Comparison of ENCODE assay signal across 26 cellular contexts in the genomic region with DNA sequence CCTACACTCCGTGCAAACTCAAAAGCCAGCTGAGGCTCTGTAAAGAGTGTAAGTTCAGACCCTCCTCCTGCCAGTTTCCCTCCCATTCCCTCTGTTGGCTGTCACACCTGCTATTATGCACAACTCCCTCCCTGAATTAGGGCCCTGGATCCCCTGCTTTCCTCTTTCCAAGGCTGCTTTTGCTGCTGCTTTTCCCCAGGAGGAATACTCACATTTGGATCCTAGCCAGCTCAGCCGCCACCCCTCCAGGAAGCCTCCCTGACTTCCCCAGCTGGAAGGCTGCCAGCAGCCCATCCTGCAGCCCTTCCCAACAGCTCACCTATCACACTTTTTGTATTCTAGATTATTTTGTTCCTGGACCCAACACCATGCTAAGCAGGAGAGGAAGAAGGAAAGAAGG. TPM values are rescaled to one million over a fixed set of nuclear protein-coding genes. Genes with fewer than 3 reads are reported as not detected.
DNase-seq lines count a peak whose midpoint lies in the region; ATAC-seq and TF ChIP-seq lines count a peak whose summit lies in the region.
"Had no signal": no experiment of that assay in that cellular context is flagged by ENCODE, and none has a peak within 500 bp of the region (broad histone marks: within the 10 kb centered on the region; RNA-seq: fewer than 3 reads in every experiment).

No MANE protein-coding gene starts in this region.

- WGBS in endodermal cell (ENCODE audit: insufficient coverage in 1 of 2, insufficient read length in 1 of 2), 2 experiments, result 46 to 75% methylated on average over 2 of the region's 2 CpGs

- no peaks in the 10 kb centered on the region for H3K4me1 ChIP-seq in BE2C
- H3K4me1 ChIP-seq in HEK293 (ENCODE audit: control insufficient read depth, insufficient read depth, low read length), result peaks cover 5% of the 10 kb centered on the region; the same call in 1 of the 2 replicates
- peaks cover 9% of the 10 kb centered on the region for H3K4me1 ChIP-seq in endodermal cell (ENCODE audit: control insufficient read depth, insufficient read depth, low read length)
- H3K4me1 ChIP-seq: BLaER1, gastrocnemius medialis had no signal

- H3K9me3 ChIP-seq in BE2C, result no peaks in the 10 kb centered on the region
- no peaks in the 10 kb centered on the region for H3K9me3 ChIP-seq in HEK293 (ENCODE audit: control insufficient read depth, insufficient read depth, low read depth, low read length)
- no peaks in the 10 kb centered on the region for H3K9me3 ChIP-seq in endodermal cell (ENCODE audit: control insufficient read depth, low read length)
- H3K9me3 ChIP-seq: BLaER1, gastrocnemius medialis had no signal

- no peak overlapping the region for H3K27ac Mint-ChIP-seq in endodermal cell
- H3K27ac Mint-ChIP-seq: activated naive CD4-positive, alpha-beta T cell treated with anti-CD3 and anti-CD28 coated beads, Interleukin-2, amount 10 ng/mL, durations not matched to agents 7 days and 5 days; activated T-helper 1 cell treated with anti-CD3 and anti-CD28 coated beads, Interleukin-12 subunit alpha, Interleukin-12 subunit beta, Interleukin-2, Interleukin-4 antibody, amounts not matched to agents 30 ng/mL and 10 ng/mL and 1 ng/mL, durations not matched to agents 14 hours and 24 hours and 36 hours; effector memory CD8-positive, alpha-beta T cell; mesothelial cell of epicardium; naive thymus-derived CD4-positive, alpha-beta T cell had no signal

- POLR2A ChIA-PET in HEK293 (lab: Yijun Ruan, JAX), result no interaction called here

- H3K4me3 Mint-ChIP-seq in endodermal cell, result no peak overlapping the region
- H3K4me3 Mint-ChIP-seq: activated naive CD4-positive, alpha-beta T cell treated with anti-CD3 and anti-CD28 coated beads, Interleukin-2, amount 10 ng/mL, durations not matched to agents 7 days and 5 days; activated T-helper 1 cell treated with anti-CD3 and anti-CD28 coated beads, Interleukin-12 subunit alpha, Interleukin-12 subunit beta, Interleukin-2, Interleukin-4 antibody, amounts not matched to agents 30 ng/mL and 10 ng/mL and 1 ng/mL, durations not matched to agents 14 hours and 24 hours and 36 hours; effector memory CD8-positive, alpha-beta T cell; mesothelial cell of epicardium; naive thymus-derived CD4-positive, alpha-beta T cell had no signal

- H3K9ac ChIP-seq in endodermal cell (ENCODE audit: extremely low read depth, low read length, poor library complexity, severe bottlenecking), result no peak overlapping the region
- H3K9ac ChIP-seq: BLaER1 had no signal

- no peaks in the 10 kb centered on the region for H3K27me3 ChIP-seq in BE2C
- no peaks in the 10 kb centered on the region for H3K27me3 ChIP-seq in endodermal cell (ENCODE audit: control insufficient read depth, insufficient read depth, low read length, poor library complexity, severe bottlenecking)
- H3K27me3 ChIP-seq: BLaER1, gastrocnemius medialis had no signal

- H3K4me3 ChIP-seq in BE2C (ENCODE audit: low read depth, low read length) (no peak overlapping the region), HEK293 (ENCODE audit: low read depth, low read length) (no peak overlapping the region), endodermal cell (ENCODE audit: low read length) (no peak overlapping the region)
- H3K4me3 ChIP-seq: BLaER1, coronary artery, gastrocnemius medialis, smooth muscle cell had no signal

- H3K4me1 Mint-ChIP-seq in endodermal cell, result peaks cover 27% of the 10 kb centered on the region
- H3K4me1 Mint-ChIP-seq: activated naive CD4-positive, alpha-beta T cell treated with anti-CD3 and anti-CD28 coated beads, Interleukin-2, amount 10 ng/mL, durations not matched to agents 7 days and 5 days; naive thymus-derived CD4-positive, alpha-beta T cell had no signal

- H3K36me3 ChIP-seq in BE2C, result no peaks in the 10 kb centered on the region
- H3K36me3 ChIP-seq in HEK293 (ENCODE audit: control insufficient read depth in 2 of 2, insufficient read depth in 1 of 2, low read length in 2 of 2), result no peaks in the 10 kb centered on the region
- H3K36me3 ChIP-seq in endodermal cell (ENCODE audit: control insufficient read depth, insufficient read depth, low read length), result no peaks in the 10 kb centered on the region
- H3K36me3 ChIP-seq: BLaER1, gastrocnemius medialis, WERI-Rb-1 had no signal

- H3K27ac ChIP-seq in HEK293 (ENCODE audit: extremely low read depth, low read depth, low read length) (no peak overlapping the region), endodermal cell (ENCODE audit: low read depth, low read length) (no peak overlapping the region)
- H3K27ac ChIP-seq: BLaER1, coronary artery, gastrocnemius medialis, WERI-Rb-1 had no signal

- CTCF ChIA-PET in HEK293 (lab: Yijun Ruan, JAX), result no interaction called here

- H3K36me3 Mint-ChIP-seq in endodermal cell (ENCODE audit: low read depth), result no peaks in the 10 kb centered on the region
- H3K36me3 Mint-ChIP-seq: activated naive CD4-positive, alpha-beta T cell treated with anti-CD3 and anti-CD28 coated beads, Interleukin-2, amount 10 ng/mL, durations not matched to agents 7 days and 5 days; mesothelial cell of epicardium; naive thymus-derived CD4-positive, alpha-beta T cell had no signal

- peaks cover 2% of the 10 kb centered on the region for H3K9me3 Mint-ChIP-seq in endodermal cell
- H3K9me3 Mint-ChIP-seq: activated naive CD4-positive, alpha-beta T cell treated with anti-CD3 and anti-CD28 coated beads, Interleukin-2, amount 10 ng/mL, durations not matched to agents 7 days and 5 days; activated T-helper 1 cell treated with anti-CD3 and anti-CD28 coated beads, Interleukin-12 subunit alpha, Interleukin-12 subunit beta, Interleukin-2, Interleukin-4 antibody, amounts not matched to agents 30 ng/mL and 10 ng/mL and 1 ng/mL, durations not matched to agents 14 hours and 24 hours and 36 hours; effector memory CD8-positive, alpha-beta T cell; mesothelial cell of epicardium; naive thymus-derived CD4-positive, alpha-beta T cell had no signal

- H3K27me3 Mint-ChIP-seq in endodermal cell (ENCODE audit: insufficient read depth), result no peaks in the 10 kb centered on the region

- TF ChIP-seq CTCF in BE2C (IDR thresholded peaks at IDR 0.05; ENCODE audit: low read depth, low read length) (no peak), HEK293 (tag by site-specific recombination; IDR thresholded peaks at IDR 0.05) (no peak), endodermal cell (conservative IDR thresholded peaks at IDR 0.05) (no peak)

- ATAC-seq in GM18861 (IDR thresholded peaks at IDR 0.05; ENCODE audit: unreplicated experiment), result no peak
- ATAC-seq in HG02571 (IDR thresholded peaks at IDR 0.05; ENCODE audit: unreplicated experiment), result no peak
- no peak for ATAC-seq in HG03196 (IDR thresholded peaks at IDR 0.05; ENCODE audit: unreplicated experiment)
- ATAC-seq: effector memory CD8-positive, alpha-beta T cell; gastrocnemius medialis; left ventricle myocardium superior; naive thymus-derived CD4-positive, alpha-beta T cell had no signal

- DNase-seq in BE2C (peak; percentile 62), NCI-H510A (lab: John Stamatoyannopoulos, UW) (peak; percentile 9), endodermal cell (peak; percentile 49)
- DNase-seq: ACHN; activated CD4-positive, alpha-beta T cell treated with anti-CD3 and anti-CD28 coated beads, Interleukin-2, amount 50 U/mL, for 1 hour; activated naive CD4-positive, alpha-beta T cell treated with anti-CD3 and anti-CD28 coated beads, Interleukin-2, amount 10 ng/mL, durations not matched to agents 7 days and 5 days; effector memory CD8-positive, alpha-beta T cell; EL; gastrocnemius medialis; hippocampal formation; KG1; left ventricle myocardium superior; MM.1S; naive thymus-derived CD4-positive, alpha-beta T cell; NCI-H1694 treated with DMSO at 0.1 percent for 48 hours; T-helper 9 cell; WERI-Rb-1 had no signal

TF ChIP-seq in HEK293, 187 proteins besides CTCF, POLR2A, EP300 and RAD21 (continues in another document):
- TF ChIP-seq ZNF341 (tag by site-specific recombination; IDR thresholded peaks at IDR 0.05; ENCODE audit: low read depth) (peak; percentile 64), ZIC2 (tag by site-specific recombination; IDR thresholded peaks at IDR 0.05) (0 out of 2 replicates have a peak, but pooled peaks have one; percentile 28), OSR2 (tag by site-specific recombination; IDR thresholded peaks at IDR 0.05) (no peak), KLF1 (tag by site-specific recombination; IDR thresholded peaks at IDR 0.05) (no peak), ZNF560 (tag by site-specific recombination; IDR thresholded peaks at IDR 0.05; ENCODE audit: borderline replicate concordance) (no peak), ZBTB17 (tag by site-specific recombination; IDR thresholded peaks at IDR 0.05) (peak; percentile 48; the same call in 1 of the 2 replicates), EGR2 (tag by site-specific recombination; IDR thresholded peaks at IDR 0.05; ENCODE audit: low read depth) (no peak), ZEB2 (tag by site-specific recombination; IDR thresholded peaks at IDR 0.05) (no peak), GLIS2 (tag by site-specific recombination; IDR thresholded peaks at IDR 0.05) (no peak)
- TF ChIP-seq, protein P1, sequence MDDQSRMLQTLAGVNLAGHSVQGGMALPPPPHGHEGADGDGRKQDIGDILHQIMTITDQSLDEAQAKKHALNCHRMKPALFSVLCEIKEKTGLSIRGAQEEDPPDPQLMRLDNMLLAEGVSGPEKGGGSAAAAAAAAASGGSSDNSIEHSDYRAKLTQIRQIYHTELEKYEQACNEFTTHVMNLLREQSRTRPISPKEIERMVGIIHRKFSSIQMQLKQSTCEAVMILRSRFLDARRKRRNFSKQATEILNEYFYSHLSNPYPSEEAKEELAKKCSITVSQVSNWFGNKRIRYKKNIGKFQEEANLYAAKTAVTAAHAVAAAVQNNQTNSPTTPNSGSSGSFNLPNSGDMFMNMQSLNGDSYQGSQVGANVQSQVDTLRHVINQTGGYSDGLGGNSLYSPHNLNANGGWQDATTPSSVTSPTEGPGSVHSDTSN (CRISPR knock-in tag; IDR thresholded peaks at IDR 0.05), result no peak
- TF ChIP-seq, protein P2, sequence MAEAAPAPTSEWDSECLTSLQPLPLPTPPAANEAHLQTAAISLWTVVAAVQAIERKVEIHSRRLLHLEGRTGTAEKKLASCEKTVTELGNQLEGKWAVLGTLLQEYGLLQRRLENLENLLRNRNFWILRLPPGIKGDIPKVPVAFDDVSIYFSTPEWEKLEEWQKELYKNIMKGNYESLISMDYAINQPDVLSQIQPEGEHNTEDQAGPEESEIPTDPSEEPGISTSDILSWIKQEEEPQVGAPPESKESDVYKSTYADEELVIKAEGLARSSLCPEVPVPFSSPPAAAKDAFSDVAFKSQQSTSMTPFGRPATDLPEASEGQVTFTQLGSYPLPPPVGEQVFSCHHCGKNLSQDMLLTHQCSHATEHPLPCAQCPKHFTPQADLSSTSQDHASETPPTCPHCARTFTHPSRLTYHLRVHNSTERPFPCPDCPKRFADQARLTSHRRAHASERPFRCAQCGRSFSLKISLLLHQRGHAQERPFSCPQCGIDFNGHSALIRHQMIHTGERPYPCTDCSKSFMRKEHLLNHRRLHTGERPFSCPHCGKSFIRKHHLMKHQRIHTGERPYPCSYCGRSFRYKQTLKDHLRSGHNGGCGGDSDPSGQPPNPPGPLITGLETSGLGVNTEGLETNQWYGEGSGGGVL (tag by site-specific recombination; IDR thresholded peaks at IDR 0.05), result 0 out of 2 replicates have a peak, but pooled peaks have one; percentile 22

RNA-seq across cellular contexts. Expression of a gene that starts 40.9 kb away (rescaled TPM):
- 48.2 TPM for polyA plus RNA-seq in BE2C (2012; ENCODE audit: insufficient read depth, insufficient read length, low read depth)
- 10 to 100 TPM; 79.6 to 96.1 TPM for total RNA-seq in endodermal cell
- 44.3 TPM for polyA plus RNA-seq in endodermal cell (2013, experiment 1 of 2)
- 44.1 TPM for polyA plus RNA-seq in endodermal cell (2013, experiment 2 of 2)

Comparison
In these comparisons a context has a peak if more than half of its experiments do, and no peak if none do; other contexts are left out.
1. DNase-seq: peak in every context shown above with its lines; median percentile 62 in BE2C; 49 in endodermal cell; 9 in NCI-H510A.